Comparison of ENCODE assay signal across 8 cellular contexts in the genomic region with DNA sequence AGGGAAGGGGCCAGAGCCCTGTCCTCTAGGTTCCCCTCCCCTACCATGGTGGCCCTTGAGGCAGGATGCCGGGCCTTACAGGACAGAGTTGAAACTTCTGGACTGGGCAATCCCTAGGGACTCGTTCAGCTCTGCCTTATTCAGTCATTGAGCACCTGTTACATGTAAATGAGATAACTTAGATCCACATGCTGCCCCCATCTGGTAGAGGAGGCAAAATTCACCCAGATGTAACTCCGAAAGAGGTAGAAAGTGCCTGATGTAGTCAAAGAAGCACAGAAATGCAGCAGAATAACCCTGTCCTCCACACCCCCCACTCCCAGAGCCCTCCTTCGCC. TPM values are rescaled to one million over a fixed set of nuclear protein-coding genes. Genes with fewer than 3 reads are reported as not detected.
DNase-seq lines count a peak whose midpoint lies in the region; ATAC-seq and TF ChIP-seq lines count a peak whose summit lies in the region.

No MANE protein-coding gene starts in this region.

- peak overlapping the region; percentile 77 to 92 (median 88) for H3K4me3 Mint-ChIP-seq in IgD-negative memory B cell
- H3K4me3 Mint-ChIP-seq in activated naive CD4-positive, alpha-beta T cell treated with anti-CD3 and anti-CD28 coated beads, Interleukin-2, amount 10 ng/mL, durations not matched to agents 7 days and 5 days = no peak overlapping the region
- peak overlapping the region; percentile 77 for H3K4me3 Mint-ChIP-seq in osteocyte (ENCODE audit: unreplicated experiment)

- H3K27me3 Mint-ChIP-seq in IgD-negative memory B cell (peaks cover 38% of the 10 kb centered on the region), osteocyte (ENCODE audit: unreplicated experiment) (peaks cover 30% of the 10 kb centered on the region)
- peaks cover 79% of the 10 kb centered on the region for H3K27me3 Mint-ChIP-seq in activated naive CD4-positive, alpha-beta T cell treated with anti-CD3 and anti-CD28 coated beads, Interleukin-2, amount 10 ng/mL, durations not matched to agents 7 days and 5 days

- H3K4me1 Mint-ChIP-seq in IgD-negative memory B cell (peaks cover 21 to 27% (median 27%) of the 10 kb centered on the region in 3 donors), osteocyte (ENCODE audit: unreplicated experiment) (peaks cover 29% of the 10 kb centered on the region)
- H3K4me1 Mint-ChIP-seq in activated naive CD4-positive, alpha-beta T cell treated with anti-CD3 and anti-CD28 coated beads, Interleukin-2, amount 10 ng/mL, durations not matched to agents 7 days and 5 days = peaks cover 16% of the 10 kb centered on the region

- ATAC-seq in GM21717 (IDR thresholded peaks at IDR 0.05; ENCODE audit: unreplicated experiment) (peak; percentile 82), GM19035 (IDR thresholded peaks at IDR 0.05; ENCODE audit: unreplicated experiment) (no peak)

- CTCF ChIA-PET in activated naive CD4-positive, alpha-beta T cell treated with anti-CD3 and anti-CD28 coated beads, Interleukin-2, amount 10 ng/mL, durations not matched to agents 7 days and 5 days (lab: Charles Lee) = interaction anchor here (0.5 to 1.3 kb wide), 10 partner anchors 12 to 284 kb away, joined by 3 to 5 read pairs (median 3); no protein-coding TSS in a partner anchor

- H3K27ac Mint-ChIP-seq in IgD-negative memory B cell (peak overlapping the region in 2 of 3 donors; percentile 11 to 73), osteocyte (ENCODE audit: unreplicated experiment) (no peak overlapping the region)
- no peak overlapping the region for H3K27ac Mint-ChIP-seq in activated naive CD4-positive, alpha-beta T cell treated with anti-CD3 and anti-CD28 coated beads, Interleukin-2, amount 10 ng/mL, durations not matched to agents 7 days and 5 days

- peak; percentile 66 for TF ChIP-seq CTCF in osteocyte (IDR thresholded peaks at IDR 0.05)

- H3K36me3 Mint-ChIP-seq in IgD-negative memory B cell = peaks cover 3% of the 10 kb centered on the region
- no peaks in the 10 kb centered on the region for H3K36me3 Mint-ChIP-seq in activated naive CD4-positive, alpha-beta T cell treated with anti-CD3 and anti-CD28 coated beads, Interleukin-2, amount 10 ng/mL, durations not matched to agents 7 days and 5 days
- no peaks in the 10 kb centered on the region for H3K36me3 Mint-ChIP-seq in osteocyte (ENCODE audit: unreplicated experiment)

- H3K9me3 Mint-ChIP-seq in IgD-negative memory B cell (peaks cover 0 to 8% (median 1%) of the 10 kb centered on the region in 3 donors), osteocyte (ENCODE audit: unreplicated experiment) (peaks cover 8% of the 10 kb centered on the region)
- H3K9me3 Mint-ChIP-seq in activated naive CD4-positive, alpha-beta T cell treated with anti-CD3 and anti-CD28 coated beads, Interleukin-2, amount 10 ng/mL, durations not matched to agents 7 days and 5 days = peaks cover 4% of the 10 kb centered on the region

- DNase-seq in EH (ENCODE audit: low read depth) (peak; percentile 71), NOMO-1 treated with dmso at 0.1 percent for 144 hours (lab: John Stamatoyannopoulos, UW; ENCODE audit: unreplicated experiment) (peak; percentile 44), globus pallidus (ENCODE audit: low spot score) (peak; percentile 56), osteocyte (ENCODE audit: extremely low spot score, unreplicated experiment) (no peak)
- peak; percentile 59 for DNase-seq in activated naive CD4-positive, alpha-beta T cell treated with anti-CD3 and anti-CD28 coated beads, Interleukin-2, amount 10 ng/mL, durations not matched to agents 7 days and 5 days

RNA-seq across cellular contexts. Expression of a gene that starts 1.5 kb away (rescaled TPM):
- polyA plus RNA-seq in IgD-negative memory B cell = not detected
- total RNA-seq in osteocyte = 0.64 and 1.1 TPM in 2 replicates

Comparison
In these comparisons a context has a peak if more than half of its experiments do, and no peak if none do; other contexts are left out.
1. H3K27ac Mint-ChIP-seq: peak in IgD-negative memory B cell (2 of 3); none in activated naive CD4-positive, alpha-beta T cell treated with anti-CD3 and anti-CD28 coated beads, Interleukin-2, amount 10 ng/mL, durations not matched to agents 7 days and 5 days (single experiment) and osteocyte (single experiment).